Comparison of ENCODE assay signal across 1 cellular context in genomic region chr18:74496508-74497307, GRCh38.
TF ChIP-seq lines count a peak whose summit lies in the region.

No MANE protein-coding gene starts in this region.

TF ChIP-seq in HEK293, 187 proteins besides CTCF, POLR2A, EP300 and RAD21 (continued from another document):
- TF ChIP-seq REST (tag by site-specific recombination; IDR thresholded peaks at IDR 0.05) (peak; percentile 47; the same call in 1 of the 2 replicates), ZNF621 (tag by site-specific recombination; IDR thresholded peaks at IDR 0.05) (no peak), WT1 (tag by site-specific recombination; IDR thresholded peaks at IDR 0.05) (no peak), ZNF791 (tag by site-specific recombination; IDR thresholded peaks at IDR 0.05) (no peak), ZFP41 (tag by site-specific recombination; IDR thresholded peaks at IDR 0.05; ENCODE audit: borderline replicate concordance) (no peak), ZFP69B (tag by site-specific recombination; IDR thresholded peaks at IDR 0.05) (no peak), ZNF37A (tag by site-specific recombination; IDR thresholded peaks at IDR 0.05) (no peak), ZSCAN30 (tag by site-specific recombination; IDR thresholded peaks at IDR 0.05) (no peak), ZIC2 (tag by site-specific recombination; IDR thresholded peaks at IDR 0.05) (peak; percentile 54; the same call in 1 of the 2 replicates), ZNF121 (tag by site-specific recombination; IDR thresholded peaks at IDR 0.05) (0 out of 2 replicates have a peak, but pooled peaks have one; percentile 24), ZNF19 (tag by site-specific recombination; IDR thresholded peaks at IDR 0.05; ENCODE audit: low read depth) (no peak), ZNF394 (tag by site-specific recombination; IDR thresholded peaks at IDR 0.05; ENCODE audit: borderline replicate concordance) (no peak), SCRT1 (tag by site-specific recombination; IDR thresholded peaks at IDR 0.05; ENCODE audit: borderline replicate concordance) (no peak), ZSCAN5A (tag by site-specific recombination; IDR thresholded peaks at IDR 0.05) (no peak), OSR2 (tag by site-specific recombination; IDR thresholded peaks at IDR 0.05) (no peak), ZNF23 (tag by site-specific recombination; IDR thresholded peaks at IDR 0.05; ENCODE audit: borderline replicate concordance) (no peak), MEIS1 (CRISPR knock-in tag; IDR thresholded peaks at IDR 0.05; ENCODE audit: borderline replicate concordance) (no peak), ZNF174 (tag by site-specific recombination; IDR thresholded peaks at IDR 0.05) (no peak), ZNF560 (tag by site-specific recombination; IDR thresholded peaks at IDR 0.05; ENCODE audit: borderline replicate concordance) (no peak), KLF16 (tag by site-specific recombination; IDR thresholded peaks at IDR 0.05) (no peak), YY1 (tag by site-specific recombination; IDR thresholded peaks at IDR 0.05) (peak; percentile 66), ZBTB20 (tag by site-specific recombination; IDR thresholded peaks at IDR 0.05) (peak; percentile 72), PRDM1 (tag by site-specific recombination; IDR thresholded peaks at IDR 0.05) (no peak), ZNF530 (tag by site-specific recombination; IDR thresholded peaks at IDR 0.05; ENCODE audit: low read depth) (no peak), HIC1 (tag by site-specific recombination; IDR thresholded peaks at IDR 0.05) (no peak), ZNF670 (tag by site-specific recombination; IDR thresholded peaks at IDR 0.05; ENCODE audit: low read depth) (no peak), MYNN (tag by site-specific recombination; IDR thresholded peaks at IDR 0.05; ENCODE audit: borderline replicate concordance) (no peak), ZBTB21 (tag by site-specific recombination; IDR thresholded peaks at IDR 0.05) (no peak), ZNF571 (tag by site-specific recombination; IDR thresholded peaks at IDR 0.05) (no peak), ZBTB17 (tag by site-specific recombination; IDR thresholded peaks at IDR 0.05) (no peak), ZNF155 (tag by site-specific recombination; IDR thresholded peaks at IDR 0.05) (no peak), ZNF221 (tag by site-specific recombination; IDR thresholded peaks at IDR 0.05; ENCODE audit: borderline replicate concordance) (no peak), ZNF157 (tag by site-specific recombination; IDR thresholded peaks at IDR 0.05) (no peak), ZNF664 (tag by site-specific recombination; IDR thresholded peaks at IDR 0.05) (no peak), FEZF1 (tag by site-specific recombination; IDR thresholded peaks at IDR 0.05) (no peak), ZNF169 (tag by site-specific recombination; IDR thresholded peaks at IDR 0.05) (no peak), ZNF837 (tag by site-specific recombination; IDR thresholded peaks at IDR 0.05) (no peak)
- TF ChIP-seq, protein P1, sequence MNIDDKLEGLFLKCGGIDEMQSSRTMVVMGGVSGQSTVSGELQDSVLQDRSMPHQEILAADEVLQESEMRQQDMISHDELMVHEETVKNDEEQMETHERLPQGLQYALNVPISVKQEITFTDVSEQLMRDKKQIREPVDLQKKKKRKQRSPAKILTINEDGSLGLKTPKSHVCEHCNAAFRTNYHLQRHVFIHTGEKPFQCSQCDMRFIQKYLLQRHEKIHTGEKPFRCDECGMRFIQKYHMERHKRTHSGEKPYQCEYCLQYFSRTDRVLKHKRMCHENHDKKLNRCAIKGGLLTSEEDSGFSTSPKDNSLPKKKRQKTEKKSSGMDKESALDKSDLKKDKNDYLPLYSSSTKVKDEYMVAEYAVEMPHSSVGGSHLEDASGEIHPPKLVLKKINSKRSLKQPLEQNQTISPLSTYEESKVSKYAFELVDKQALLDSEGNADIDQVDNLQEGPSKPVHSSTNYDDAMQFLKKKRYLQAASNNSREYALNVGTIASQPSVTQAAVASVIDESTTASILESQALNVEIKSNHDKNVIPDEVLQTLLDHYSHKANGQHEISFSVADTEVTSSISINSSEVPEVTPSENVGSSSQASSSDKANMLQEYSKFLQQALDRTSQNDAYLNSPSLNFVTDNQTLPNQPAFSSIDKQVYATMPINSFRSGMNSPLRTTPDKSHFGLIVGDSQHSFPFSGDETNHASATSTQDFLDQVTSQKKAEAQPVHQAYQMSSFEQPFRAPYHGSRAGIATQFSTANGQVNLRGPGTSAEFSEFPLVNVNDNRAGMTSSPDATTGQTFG (tag by site-specific recombination; IDR thresholded peaks at IDR 0.05; ENCODE audit: borderline replicate concordance): no peak
- TF ChIP-seq, protein P2, sequence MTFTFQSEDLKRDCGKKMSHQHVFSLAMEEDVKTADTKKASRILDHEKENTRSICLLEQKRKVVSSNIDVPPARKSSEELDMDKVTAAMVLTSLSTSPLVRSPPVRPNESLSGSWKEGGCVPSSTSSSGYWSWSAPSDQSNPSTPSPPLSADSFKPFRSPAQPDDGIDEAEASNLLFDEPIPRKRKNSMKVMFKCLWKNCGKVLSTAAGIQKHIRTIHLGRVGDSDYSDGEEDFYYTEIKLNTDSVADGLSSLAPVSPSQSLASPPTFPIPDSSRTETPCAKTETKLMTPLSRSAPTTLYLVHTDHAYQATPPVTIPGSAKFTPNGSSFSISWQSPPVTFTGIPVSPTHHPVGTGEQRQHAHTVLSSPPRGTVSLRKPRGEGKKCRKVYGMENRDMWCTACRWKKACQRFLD (tag by site-specific recombination; IDR thresholded peaks at IDR 0.05): no peak
- TF ChIP-seq, protein P3, sequence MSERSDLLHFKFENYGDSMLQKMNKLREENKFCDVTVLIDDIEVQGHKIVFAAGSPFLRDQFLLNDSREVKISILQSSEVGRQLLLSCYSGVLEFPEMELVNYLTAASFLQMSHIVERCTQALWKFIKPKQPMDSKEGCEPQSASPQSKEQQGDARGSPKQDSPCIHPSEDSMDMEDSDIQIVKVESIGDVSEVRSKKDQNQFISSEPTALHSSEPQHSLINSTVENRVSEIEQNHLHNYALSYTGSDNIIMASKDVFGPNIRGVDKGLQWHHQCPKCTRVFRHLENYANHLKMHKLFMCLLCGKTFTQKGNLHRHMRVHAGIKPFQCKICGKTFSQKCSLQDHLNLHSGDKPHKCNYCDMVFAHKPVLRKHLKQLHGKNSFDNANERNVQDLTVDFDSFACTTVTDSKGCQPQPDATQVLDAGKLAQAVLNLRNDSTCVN (tag by site-specific recombination; optimal IDR thresholded peaks at IDR 0.05): peak; percentile 96
- TF ChIP-seq, protein P4, sequence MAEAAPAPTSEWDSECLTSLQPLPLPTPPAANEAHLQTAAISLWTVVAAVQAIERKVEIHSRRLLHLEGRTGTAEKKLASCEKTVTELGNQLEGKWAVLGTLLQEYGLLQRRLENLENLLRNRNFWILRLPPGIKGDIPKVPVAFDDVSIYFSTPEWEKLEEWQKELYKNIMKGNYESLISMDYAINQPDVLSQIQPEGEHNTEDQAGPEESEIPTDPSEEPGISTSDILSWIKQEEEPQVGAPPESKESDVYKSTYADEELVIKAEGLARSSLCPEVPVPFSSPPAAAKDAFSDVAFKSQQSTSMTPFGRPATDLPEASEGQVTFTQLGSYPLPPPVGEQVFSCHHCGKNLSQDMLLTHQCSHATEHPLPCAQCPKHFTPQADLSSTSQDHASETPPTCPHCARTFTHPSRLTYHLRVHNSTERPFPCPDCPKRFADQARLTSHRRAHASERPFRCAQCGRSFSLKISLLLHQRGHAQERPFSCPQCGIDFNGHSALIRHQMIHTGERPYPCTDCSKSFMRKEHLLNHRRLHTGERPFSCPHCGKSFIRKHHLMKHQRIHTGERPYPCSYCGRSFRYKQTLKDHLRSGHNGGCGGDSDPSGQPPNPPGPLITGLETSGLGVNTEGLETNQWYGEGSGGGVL (tag by site-specific recombination; IDR thresholded peaks at IDR 0.05): no peak
- TF ChIP-seq, protein P5, sequence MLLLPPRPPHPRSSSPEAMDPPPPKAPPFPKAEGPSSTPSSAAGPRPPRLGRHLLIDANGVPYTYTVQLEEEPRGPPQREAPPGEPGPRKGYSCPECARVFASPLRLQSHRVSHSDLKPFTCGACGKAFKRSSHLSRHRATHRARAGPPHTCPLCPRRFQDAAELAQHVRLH (tag by site-specific recombination; IDR thresholded peaks at IDR 0.05): 0 out of 2 replicates have a peak, but pooled peaks have one; percentile 20
